In the genomic region with DNA sequence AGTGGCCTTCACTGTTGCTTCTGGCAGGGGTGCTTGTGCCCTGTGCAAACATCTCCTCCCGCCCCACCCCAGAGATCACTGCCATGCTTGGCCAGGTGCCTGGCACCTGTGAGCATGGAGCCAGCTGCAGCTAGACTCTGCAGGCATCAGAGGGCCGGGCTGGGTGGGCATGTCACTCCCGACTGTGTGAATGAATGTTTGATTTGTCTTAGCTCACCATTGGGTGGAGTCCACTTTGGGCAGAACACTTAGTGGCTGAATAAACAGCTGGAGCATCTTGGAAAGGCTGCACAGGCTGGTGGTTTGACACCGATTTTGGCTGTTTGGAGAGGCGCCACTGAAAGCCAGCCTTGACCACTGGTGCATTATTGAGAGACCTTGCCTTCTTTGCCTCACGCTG, we compare ENCODE assay signal across 16 cellular contexts.
DNase-seq lines count a peak whose midpoint lies in the region; ATAC-seq and FAIRE-seq lines count a peak whose summit lies in the region.
"Had no signal": no experiment of that assay in that cellular context is flagged by ENCODE, and none has a peak within 500 bp of the region (broad histone marks: within the 10 kb centered on the region; RNA-seq: fewer than 3 reads in every experiment).

No MANE protein-coding gene starts in this region.

- H3K79me2 ChIP-seq in Karpas-422 (ENCODE audit: low read length): no peaks in the 10 kb centered on the region
- H3K79me2 ChIP-seq: hepatocyte had no signal

- no peak overlapping the region for H3K9ac ChIP-seq in Karpas-422 (ENCODE audit: low read length)

- H3K9me2 ChIP-seq in Karpas-422 (replicated peaks; ENCODE audit: insufficient read depth, low read length): no peaks in the 10 kb centered on the region

- H3K27ac ChIP-seq in Karpas-422 (ENCODE audit: low read length): no peak overlapping the region

- H4K20me1 ChIP-seq in Karpas-422 (ENCODE audit: insufficient read depth, low read depth, low read length): no peaks in the 10 kb centered on the region

- H3K27ac Mint-ChIP-seq in activated naive CD4-positive, alpha-beta T cell treated with anti-CD3 and anti-CD28 coated beads, Interleukin-2, amount 10 ng/mL, durations not matched to agents 7 days and 5 days: no peak overlapping the region
- H3K27ac Mint-ChIP-seq: activated B cell treated with CpG ODN at 0.5 μM for 24 hours; activated T-cell treated with anti-CD3 and anti-CD28 coated beads, Interleukin-2, amount 50 U/mL, for 24 hours; CD8-positive, alpha-beta T cell; GM23338 had no signal

- no peaks in the 10 kb centered on the region for H3K9me3 ChIP-seq in Karpas-422 (ENCODE audit: low read length)

- H3K4me1 Mint-ChIP-seq in activated naive CD4-positive, alpha-beta T cell treated with anti-CD3 and anti-CD28 coated beads, Interleukin-2, amount 10 ng/mL, durations not matched to agents 7 days and 5 days: no peaks in the 10 kb centered on the region
- H3K4me1 Mint-ChIP-seq: GM23338 had no signal

- H3K4me3 Mint-ChIP-seq in activated naive CD4-positive, alpha-beta T cell treated with anti-CD3 and anti-CD28 coated beads, Interleukin-2, amount 10 ng/mL, durations not matched to agents 7 days and 5 days: no peak overlapping the region
- H3K4me3 Mint-ChIP-seq: activated B cell treated with CpG ODN at 0.5 μM for 24 hours; activated T-cell treated with anti-CD3 and anti-CD28 coated beads, Interleukin-2, amount 50 U/mL, for 24 hours; CD8-positive, alpha-beta T cell; GM23338 had no signal

- H3K27me3 ChIP-seq in Karpas-422 (ENCODE audit: low read length): no peaks in the 10 kb centered on the region
- H3K27me3 ChIP-seq: hepatocyte had no signal

- H3K36me3 Mint-ChIP-seq in activated naive CD4-positive, alpha-beta T cell treated with anti-CD3 and anti-CD28 coated beads, Interleukin-2, amount 10 ng/mL, durations not matched to agents 7 days and 5 days: no peaks in the 10 kb centered on the region
- H3K36me3 Mint-ChIP-seq: CD8-positive, alpha-beta T cell had no signal

- no peaks in the 10 kb centered on the region for H3K9me3 Mint-ChIP-seq in activated naive CD4-positive, alpha-beta T cell treated with anti-CD3 and anti-CD28 coated beads, Interleukin-2, amount 10 ng/mL, durations not matched to agents 7 days and 5 days
- H3K9me3 Mint-ChIP-seq: activated B cell treated with CpG ODN at 0.5 μM for 24 hours; CD8-positive, alpha-beta T cell; GM23338 had no signal

- CTCF ChIA-PET in activated naive CD4-positive, alpha-beta T cell treated with anti-CD3 and anti-CD28 coated beads, Interleukin-2, amount 10 ng/mL, durations not matched to agents 7 days and 5 days (lab: Charles Lee): no interaction called here

- peaks cover 5% of the 10 kb centered on the region for H3K4me1 ChIP-seq in Karpas-422 (ENCODE audit: low read length)

- ATAC-seq in Right ventricle myocardium inferior: peak; percentile 20
- ATAC-seq in Right ventricle myocardium superior (ENCODE audit: poor library complexity): no peak
- ATAC-seq: CD8-positive, alpha-beta T cell; GM23338 had no signal

- H3K27me3 Mint-ChIP-seq in activated naive CD4-positive, alpha-beta T cell treated with anti-CD3 and anti-CD28 coated beads, Interleukin-2, amount 10 ng/mL, durations not matched to agents 7 days and 5 days: no peaks in the 10 kb centered on the region
- H3K27me3 Mint-ChIP-seq: activated B cell treated with CpG ODN at 0.5 μM for 24 hours had no signal

- intact Hi-C loops in Right ventricle myocardium inferior (cut with DNase I) (no loop called here), Right ventricle myocardium superior (cut with DNase I) (no loop called here)

- no peak overlapping the region for H3K4me2 ChIP-seq in Karpas-422 (ENCODE audit: low read depth, low read length, poor library complexity, severe bottlenecking)
- H3K4me2 ChIP-seq: GM23338, hepatocyte had no signal

- no peak for DNase-seq in Right ventricle myocardium inferior (ENCODE audit: missing footprints)
- no peak for DNase-seq in Right ventricle myocardium superior
- DNase-seq in NCI-H2196 treated with DMSO at 0.1 percent for 48 hours (lab: John Stamatoyannopoulos, UW; ENCODE audit: unreplicated experiment): peak; percentile 60
- peak; percentile 32 for DNase-seq in fibroblast of peridontal ligament (ENCODE audit: extremely low read depth)
- DNase-seq in urothelium cell line (ENCODE audit: low spot score): peak; percentile 17
- no peak for DNase-seq in activated naive CD4-positive, alpha-beta T cell treated with anti-CD3 and anti-CD28 coated beads, Interleukin-2, amount 10 ng/mL, durations not matched to agents 7 days and 5 days
- no peak for DNase-seq in effector CD8-positive, alpha-beta T cell (lab: John Stamatoyannopoulos, UW)
- DNase-seq in Karpas-422: no peak
- DNase-seq: 8988T; activated B cell treated with CpG ODN at 0.5 μM for 24 hours; activated T-cell treated with anti-CD3 and anti-CD28 coated beads, Interleukin-2, amount 50 U/mL, for 24 hours; amniotic stem cell; CD8-positive, alpha-beta T cell; MM.1S had no signal

- no peak overlapping the region for H2AFZ ChIP-seq in Karpas-422 (ENCODE audit: low read length)
- H2AFZ ChIP-seq: GM23338, hepatocyte had no signal

- H3K4me3 ChIP-seq in Karpas-422 (ENCODE audit: low read length): no peak overlapping the region
- H3K4me3 ChIP-seq: GM23338, hepatocyte had no signal

- H3K36me3 ChIP-seq in Karpas-422 (ENCODE audit: insufficient read depth, low read length): no peaks in the 10 kb centered on the region

- no peak for FAIRE-seq in urothelium cell line (lab: Jason Lieb, UNC)

Comparison
In these comparisons a context has a peak if more than half of its experiments do, and no peak if none do; other contexts are left out.
1. DNase-seq: peak in NCI-H2196 treated with DMSO at 0.1 percent for 48 hours (single experiment), fibroblast of peridontal ligament (single experiment) and urothelium cell line (single experiment); none in Right ventricle myocardium inferior (single experiment), Right ventricle myocardium superior (single experiment), activated naive CD4-positive, alpha-beta T cell treated with anti-CD3 and anti-CD28 coated beads, Interleukin-2, amount 10 ng/mL, durations not matched to agents 7 days and 5 days (single experiment), effector CD8-positive, alpha-beta T cell (single experiment) and Karpas-422 (single experiment).